8 cellular contexts compared by ENCODE assay signal in genomic region chr14:89956294-89957009, GRCh38. TPM values are rescaled to one million over a fixed set of nuclear protein-coding genes. Genes with fewer than 3 reads are reported as not detected.
DNase-seq lines count a peak whose midpoint lies in the region; ATAC-seq and TF ChIP-seq lines count a peak whose summit lies in the region.

No MANE protein-coding gene starts in this region.

- intact Hi-C loops in thyroid gland (cut with DNase I) = no loop called here

- WGBS in gastroesophageal sphincter (ENCODE audit: low coverage in 1 of 2), 2 donors = 32 to 36% methylated on average over 14 to 15 of the region's 38 CpGs
- 18% methylated on average over 33 to 37 of the region's 38 CpGs for WGBS in thyroid gland, 2 donors

- H3K36me3 ChIP-seq in CD8-positive, alpha-beta memory T cell (ENCODE audit: insufficient read depth, low read length) = no peaks in the 10 kb centered on the region
- H3K36me3 ChIP-seq in gastroesophageal sphincter (peaks cover 0 to 12% of the 10 kb centered on the region in 2 donors), thyroid gland (no peaks in the 10 kb centered on the region)

- TF ChIP-seq POLR2A in gastroesophageal sphincter (IDR thresholded peaks at IDR 0.05) (no peak), thyroid gland (IDR thresholded peaks at IDR 0.05) (no peak)

- DNase-seq in CD8-positive, alpha-beta memory T cell = peak; percentile 67 to 89 (median 74)
- peak; percentile 93 for DNase-seq in HT1080 (ENCODE audit: low read depth)
- DNase-seq in RWPE1 (ENCODE audit: low spot score) = peak; percentile 61
- DNase-seq in activated effector memory CD4-positive, alpha-beta T cell treated with anti-CD3 and anti-CD28 coated beads, Interleukin-2, amount 50 U/mL, for 16 hours = peak; percentile 94
- peak; percentile 86 for DNase-seq in osteocyte (ENCODE audit: extremely low spot score, unreplicated experiment)
- peak; percentile 35 to 39 for DNase-seq in thyroid gland

- ATAC-seq in GM21367 (IDR thresholded peaks at IDR 0.05; ENCODE audit: unreplicated experiment) (peak; percentile 27), gastroesophageal sphincter (peak; percentile 20)

- no peaks in the 10 kb centered on the region for H3K27me3 Mint-ChIP-seq in CD8-positive, alpha-beta memory T cell
- H3K27me3 Mint-ChIP-seq in osteocyte (ENCODE audit: unreplicated experiment) = no peaks in the 10 kb centered on the region

- H3K36me3 Mint-ChIP-seq in CD8-positive, alpha-beta memory T cell = peaks cover 0 to 32% (median 0%) of the 10 kb centered on the region in 3 donors
- H3K36me3 Mint-ChIP-seq in osteocyte (ENCODE audit: unreplicated experiment) = no peaks in the 10 kb centered on the region

- peaks cover 60 to 73% (median 65%) of the 10 kb centered on the region in 3 donors for H3K4me1 Mint-ChIP-seq in CD8-positive, alpha-beta memory T cell
- H3K4me1 Mint-ChIP-seq in osteocyte (ENCODE audit: unreplicated experiment) = peaks cover 24% of the 10 kb centered on the region

- H3K9me3 Mint-ChIP-seq in CD8-positive, alpha-beta memory T cell = no peaks in the 10 kb centered on the region
- no peaks in the 10 kb centered on the region for H3K9me3 Mint-ChIP-seq in osteocyte (ENCODE audit: unreplicated experiment)

- H3K27ac Mint-ChIP-seq in CD8-positive, alpha-beta memory T cell = peak overlapping the region; percentile 97 to 99 (median 99)
- peak overlapping the region; percentile 98 for H3K27ac Mint-ChIP-seq in osteocyte (ENCODE audit: unreplicated experiment)

- POLR2A ChIA-PET in CD8-positive, alpha-beta memory T cell (lab: Charles Lee) = interaction anchor here (0.6 to 0.7 kb wide), 4 partner anchors 15 to 542 kb away, joined by 3 to 8 read pairs (median 4); partner anchors contain the start of gene PSMC1
- POLR2A ChIA-PET in RWPE1 (lab: Yijun Ruan, JAX; ENCODE audit: low non-redundant PET) = interaction anchor here (0.7 kb wide), 1 partner anchor 599 kb away, joined by 3 read pairs; no protein-coding TSS in a partner anchor

- TF ChIP-seq CTCF in RWPE1 (conservative IDR thresholded peaks at IDR 0.05; ENCODE audit: low read depth) (no peak), gastroesophageal sphincter (IDR thresholded peaks at IDR 0.05) (peak in 1 of 4 experiments; percentile 0), osteocyte (IDR thresholded peaks at IDR 0.05) (no peak), thyroid gland (IDR thresholded peaks at IDR 0.05) (no peak)

- H3K9me3 ChIP-seq in CD8-positive, alpha-beta memory T cell (ENCODE audit: low read length) = no peaks in the 10 kb centered on the region
- H3K9me3 ChIP-seq in gastroesophageal sphincter (no peaks in the 10 kb centered on the region), thyroid gland (no peaks in the 10 kb centered on the region)

- CTCF ChIA-PET in CD8-positive, alpha-beta memory T cell (lab: Charles Lee) = interaction anchor here (0.7 to 3.7 kb wide), 7 partner anchors 10 to 802 kb away, joined by 3 to 27 read pairs (median 3); no protein-coding TSS in a partner anchor
- CTCF ChIA-PET in RWPE1 (lab: Yijun Ruan, JAX) = interaction anchor here (0.6 to 0.8 kb wide), 4 partner anchors 15 to 403 kb away, joined by 3 to 6 read pairs (median 4); no protein-coding TSS in a partner anchor

- peak overlapping the region; percentile 87 to 97 (median 93) for H3K4me3 Mint-ChIP-seq in CD8-positive, alpha-beta memory T cell
- H3K4me3 Mint-ChIP-seq in osteocyte (ENCODE audit: unreplicated experiment) = peak overlapping the region; percentile 90

- H3K4me3 ChIP-seq in CD8-positive, alpha-beta memory T cell (ENCODE audit: low read length) = peak overlapping the region; percentile 92
- H3K4me3 ChIP-seq in gastroesophageal sphincter = peak overlapping the region; percentile 71 to 92
- H3K4me3 ChIP-seq in thyroid gland (replicated peaks in 1 of 3) = peak overlapping the region; percentile 31 to 78 (median 69)

- H3K27ac ChIP-seq in CD8-positive, alpha-beta memory T cell (ENCODE audit: low read depth, low read length) = peak overlapping the region; percentile 98
- H3K27ac ChIP-seq in RWPE1 = peak overlapping the region; percentile 92
- H3K27ac ChIP-seq in gastroesophageal sphincter = peak overlapping the region; percentile 80 to 96 (median 96)
- peak overlapping the region; percentile 56 to 87 (median 59) for H3K27ac ChIP-seq in thyroid gland

- peaks cover 57% of the 10 kb centered on the region for H3K4me1 ChIP-seq in CD8-positive, alpha-beta memory T cell (ENCODE audit: insufficient read depth, low read length)
- peaks cover 0 to 28% (median 11%) of the 10 kb centered on the region in 3 donors for H3K4me1 ChIP-seq in gastroesophageal sphincter
- peaks cover 4 to 6% of the 10 kb centered on the region in 2 donors for H3K4me1 ChIP-seq in thyroid gland

- no peak for TF ChIP-seq EP300 in gastroesophageal sphincter (IDR thresholded peaks at IDR 0.05)

- H3K27me3 ChIP-seq in CD8-positive, alpha-beta memory T cell (ENCODE audit: insufficient read depth, low read length, poor library complexity, severe bottlenecking) = no peaks in the 10 kb centered on the region
- H3K27me3 ChIP-seq in gastroesophageal sphincter = no peaks in the 10 kb centered on the region
- H3K27me3 ChIP-seq in thyroid gland = no peaks in the 10 kb centered on the region

RNA-seq across cellular contexts. Expression of gene TDP1, which starts 0.7 kb away (rescaled TPM):
- 10 to 100 TPM; 82.2 to 84.2 TPM for total RNA-seq in CD8-positive, alpha-beta memory T cell
- polyA plus RNA-seq in CD8-positive, alpha-beta memory T cell = 38.7 TPM
- total RNA-seq in HT1080 (2014; rRNA removed; shearing (Covaris generic)) = 49.9 and 52.5 TPM in 2 replicates
- polyA plus RNA-seq in HT1080 (2015; cell fraction: cytosol; rRNA removed) = 29.8 and 35.8 TPM in 2 replicates
- 43.4 and 44.8 TPM in 2 replicates for polyA plus RNA-seq in HT1080 (2015; cell fraction: nucleus; rRNA removed)
- total RNA-seq in gastroesophageal sphincter (10 to 100 TPM in 2 of 4 donors, 1 to 10 TPM in 2; 5.4 to 12.1 (median 10.3) TPM), osteocyte (17.9 and 18.6 TPM in 2 replicates), thyroid gland (1 to 10 TPM; 2.9 to 8.0 (median 7.3) TPM)

RNA-seq across cellular contexts. Expression of gene EFCAB11, which starts 1.9 kb away (rescaled TPM):
- total RNA-seq in CD8-positive, alpha-beta memory T cell = 10 to 100 TPM in 1 of 2 experiments, 1 to 10 TPM in 1; 9.8 to 12.1 TPM
- 2.0 TPM for polyA plus RNA-seq in CD8-positive, alpha-beta memory T cell
- total RNA-seq in HT1080 (2014; rRNA removed; shearing (Covaris generic)) = 3.9 and 12.2 TPM in 2 replicates
- 10.8 and 11.3 TPM in 2 replicates for polyA plus RNA-seq in HT1080 (2015; cell fraction: cytosol; rRNA removed)
- polyA plus RNA-seq in HT1080 (2015; cell fraction: nucleus; rRNA removed) = 3.0 and 4.6 TPM in 2 replicates
- total RNA-seq in gastroesophageal sphincter (1 to 10 TPM in 3 of 4 donors, under 1 TPM in 1; 0.93 to 9.6 (median 3.1) TPM), osteocyte (5.2 and 8.7 TPM in 2 replicates), thyroid gland (10 to 100 TPM in 1 of 4 donors, 1 to 10 TPM in 3; 5.4 to 13.2 (median 6.3) TPM)

Comparison
In these comparisons a context has a peak if more than half of its experiments do, and no peak if none do; other contexts are left out.
1. Peak in every context shown above with its lines: DNase-seq, ATAC-seq, H3K4me3 ChIP-seq and H3K27ac ChIP-seq.
2. DNase-seq: peak in every context shown above with its lines; median percentile 94 in activated effector memory CD4-positive, alpha-beta T cell treated with anti-CD3 and anti-CD28 coated beads, Interleukin-2, amount 50 U/mL, for 16 hours; 93 in HT1080; 86 in osteocyte; 74 in CD8-positive, alpha-beta memory T cell; 61 in RWPE1; 37 in thyroid gland.